ENCODE assay signal across 19 cellular contexts in genomic region chr3:122787872-122788271, GRCh38.
"Had no signal": no experiment of that assay in that cellular context is flagged by ENCODE, and none has a peak within 500 bp of the region (broad histone marks: within the 10 kb centered on the region; RNA-seq: fewer than 3 reads in every experiment).

No MANE protein-coding gene starts in this region.

- H3K27ac Mint-ChIP-seq: activated CD4-positive, alpha-beta T cell treated with anti-CD3 and anti-CD28 coated beads, Interleukin-2, amount 10 ng/mL, durations not matched to agents 7 days and 5 days; activated CD8-positive, alpha-beta T cell treated with anti-CD3 and anti-CD28 coated beads, Interleukin-2, amount 10 ng/mL, durations not matched to agents 7 days and 5 days; activated naive CD4-positive, alpha-beta T cell treated with anti-CD3 and anti-CD28 coated beads, Interleukin-2, amount 50 U/mL, for 72 hours; nephron had no signal

- DNase-seq: activated CD4-positive, alpha-beta T cell treated with anti-CD3 and anti-CD28 coated beads, Interleukin-2, amount 10 ng/mL, durations not matched to agents 7 days and 5 days; activated CD8-positive, alpha-beta memory T cell treated with anti-CD3 and anti-CD28 coated beads, Interleukin-2, amount 50 U/mL, for 48 hours; activated CD8-positive, alpha-beta T cell treated with anti-CD3 and anti-CD28 coated beads, Interleukin-2, amount 10 ng/mL, durations not matched to agents 7 days and 5 days; activated gamma-delta T cell treated with Interleukin-2 at 50 U/mL for 16 hours; amniotic stem cell; effector CD4-positive, alpha-beta T cell; heart right ventricle; mesenchymal stem cell; nucleus accumbens; posterior cingulate gyrus; stimulated activated CD4-positive, alpha-beta T cell treated with anti-CD3 and anti-CD28 coated beads, Interleukin-2, amount 100 ng/mL, for 24 hours; stimulated activated naive CD4-positive, alpha-beta T cell treated with Interleukin-2 at 50 U/mL for 16 hours; T-helper 1 cell; T1000 had no signal

- FAIRE-seq: urothelium cell line had no signal

- H3K9me3 ChIP-seq: heart right ventricle, tibial nerve had no signal

- H3K27ac ChIP-seq: heart right ventricle, tibial nerve had no signal

- H3K27me3 Mint-ChIP-seq: activated CD4-positive, alpha-beta T cell treated with anti-CD3 and anti-CD28 coated beads, Interleukin-2, amount 10 ng/mL, durations not matched to agents 7 days and 5 days had no signal

- H3K4me3 ChIP-seq: heart right ventricle, tibial nerve had no signal

- H3K4me3 Mint-ChIP-seq: activated CD4-positive, alpha-beta T cell treated with anti-CD3 and anti-CD28 coated beads, Interleukin-2, amount 10 ng/mL, durations not matched to agents 7 days and 5 days; activated CD8-positive, alpha-beta T cell treated with anti-CD3 and anti-CD28 coated beads, Interleukin-2, amount 10 ng/mL, durations not matched to agents 7 days and 5 days; nephron had no signal

- H3K9me3 Mint-ChIP-seq: activated CD4-positive, alpha-beta T cell treated with anti-CD3 and anti-CD28 coated beads, Interleukin-2, amount 10 ng/mL, durations not matched to agents 7 days and 5 days; activated naive CD4-positive, alpha-beta T cell treated with anti-CD3 and anti-CD28 coated beads, Interleukin-2, amount 50 U/mL, for 72 hours; nephron had no signal

- H3K27me3 ChIP-seq: heart right ventricle, tibial nerve had no signal

- ATAC-seq: activated CD8-positive, alpha-beta T cell treated with anti-CD3 and anti-CD28 coated beads, Interleukin-2, amount 10 ng/mL, durations not matched to agents 7 days and 5 days; activated naive CD4-positive, alpha-beta T cell treated with anti-CD3 and anti-CD28 coated beads, Interleukin-2, amount 50 U/mL, for 72 hours; esophagus mucosa; heart right ventricle had no signal
